In genomic region chr14:95895720-95896119, GRCh38 we compare ENCODE assay signal across 9 cellular contexts. TPM values are rescaled to one million over a fixed set of nuclear protein-coding genes. Genes with fewer than 3 reads are reported as not detected.
A peak's percentile ranks its signal among the peaks of the same experiment; 100 is the strongest.
DNase-seq lines count a peak whose midpoint lies in the region; ATAC-seq and FAIRE-seq lines count a peak whose summit lies in the region.
"Had no signal": no experiment of that assay in that cellular context is flagged by ENCODE, and none has a peak within 500 bp of the region (broad histone marks: within the 10 kb centered on the region; RNA-seq: fewer than 3 reads in every experiment).

No MANE protein-coding gene starts in this region.

- peak; percentile 59 for FAIRE-seq in GM18507 (lab: Jason Lieb, UNC)

- DNase-seq in AG08396 (ENCODE audit: low spot score) (peak; percentile 22), GM18507 (ENCODE audit: extremely low spot score, insufficient read length, low read depth) (peak; percentile 7), SK-MEL-5 (ENCODE audit: low read depth, low spot score) (peak; percentile 38), hepatic stellate cell (ENCODE audit: low spot score) (peak; percentile 19), head of caudate nucleus (no peak), HK-2 (ENCODE audit: unreplicated experiment) (no peak), NCI-H510A treated with DMSO at 0.1 percent for 48 hours (lab: John Stamatoyannopoulos, UW) (no peak)
- DNase-seq: Kasumi-1 had no signal

- intact Hi-C loops in head of caudate nucleus (cut with DNase I): no loop called here

- in situ Hi-C loops in SK-MEL-5 (cut with HindIII; ENCODE audit: low pct_unique_long_range_greater_than_20kb, low sequenced_read_pairs): no loop called here

- no peak for ATAC-seq in GM18519 (IDR thresholded peaks at IDR 0.05; ENCODE audit: low FRiP score, unreplicated experiment)

RNA-seq across cellular contexts. Expression of gene TUNAR, which starts 19.1 kb away (rescaled TPM):
- total RNA-seq in SK-MEL-5 (2014; rRNA removed; shearing (Covaris generic)): 0.05 TPM in 1 of 2 replicates, not detected in the other
- polyA plus RNA-seq in SK-MEL-5 (2015; cell fraction: cytosol; rRNA removed): 0.06 TPM in 1 of 2 replicates, not detected in the other
- polyA plus RNA-seq in SK-MEL-5 (2015; cell fraction: nucleus; rRNA removed): not detected in 2 replicates

Comparison
In these comparisons a context has a peak if more than half of its experiments do, and no peak if none do; other contexts are left out.
1. DNase-seq: peak in AG08396 (single experiment), GM18507 (single experiment), SK-MEL-5 (single experiment) and hepatic stellate cell (single experiment); none in head of caudate nucleus (0 of 42), HK-2 (single experiment) and NCI-H510A treated with DMSO at 0.1 percent for 48 hours (single experiment).